In the genomic region with DNA sequence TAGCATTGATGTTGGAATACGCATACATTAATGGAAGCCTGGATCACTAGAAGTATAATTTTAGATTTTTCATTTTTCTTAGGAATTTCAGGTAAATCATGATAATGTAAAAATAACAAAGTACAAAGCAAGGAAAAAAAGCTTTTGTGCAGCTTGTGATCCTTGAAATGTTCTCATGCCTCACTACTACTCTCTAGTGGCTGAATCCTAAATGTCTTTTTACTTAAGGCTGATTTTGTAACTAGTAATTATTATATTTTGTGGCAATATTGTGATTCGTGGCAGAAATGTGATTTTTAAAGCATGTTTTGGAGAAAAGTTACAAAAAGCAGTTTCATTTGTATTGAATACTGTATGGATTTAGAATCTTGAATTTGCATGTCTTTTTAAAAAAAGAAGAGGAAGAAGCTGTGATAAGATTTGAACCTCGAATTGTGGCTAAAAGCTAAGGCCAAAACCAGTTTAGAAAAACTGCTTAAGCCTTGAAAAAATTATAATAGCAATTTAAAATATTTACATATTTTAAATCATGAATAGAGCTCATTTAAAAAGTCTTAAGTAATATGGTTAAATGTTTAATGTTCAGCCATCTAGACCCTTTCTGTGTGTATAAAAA, we compare ENCODE assay signal across 8 cellular contexts. TPM values are rescaled to one million over a fixed set of nuclear protein-coding genes. Genes with fewer than 3 reads are reported as not detected.
A peak's percentile ranks its signal among the peaks of the same experiment; 100 is the strongest.
DNase-seq lines count a peak whose midpoint lies in the region; ATAC-seq, FAIRE-seq and TF ChIP-seq lines count a peak whose summit lies in the region.

No MANE protein-coding gene starts in this region.

- peaks cover 5% of the 10 kb centered on the region for H3K4me1 ChIP-seq in left ventricle myocardium inferior
- no peaks in the 10 kb centered on the region; the same call in 1 of the 2 replicates for H3K4me1 ChIP-seq in Panc1 (ENCODE audit: control insufficient read depth, insufficient read depth, low read length)

- intact Hi-C loops in left ventricle myocardium inferior (cut with micrococcal nuclease): no loop called here
- intact Hi-C loops in Right ventricle myocardium inferior (cut with DNase I): no loop called here
- intact Hi-C loops in Panc1 (cut with micrococcal nuclease; ENCODE audit: unreplicated experiment): no loop called here
- intact Hi-C loops in activated CD4-positive, alpha-beta T cell treated with anti-CD3 and anti-CD28 coated beads, Interleukin-2, amount 10 ng/mL, durations not matched to agents 24 days and 14 days (cut with micrococcal nuclease): no loop called here

- FAIRE-seq in urothelium cell line (lab: Jason Lieb, UNC) (no peak), GM12892 (lab: Jason Lieb, UNC) (no peak)

- POLR2A ChIA-PET in Panc1 (lab: Charles Lee): no interaction called here

- no peaks in the 10 kb centered on the region for H3K9me3 Mint-ChIP-seq in activated CD4-positive, alpha-beta T cell treated with anti-CD3 and anti-CD28 coated beads, Interleukin-2, amount 10 ng/mL, durations not matched to agents 24 days and 14 days

- in situ Hi-C loops in Panc1 (cut with HindIII; ENCODE audit: low pct_unique_long_range_greater_than_20kb, low sequenced_read_pairs): no loop called here

- no peaks in the 10 kb centered on the region for H3K27me3 ChIP-seq in left ventricle myocardium inferior (ENCODE audit: low read depth)
- H3K27me3 ChIP-seq in Panc1 (ENCODE audit: control insufficient read depth, insufficient read depth, low read length): no peaks in the 10 kb centered on the region

- no peak for TF ChIP-seq POLR2A in GM12892 (IDR thresholded peaks at IDR 0.05; ENCODE audit: low read depth, low read length)

- TF ChIP-seq CTCF in left ventricle myocardium inferior (IDR thresholded peaks at IDR 0.05; ENCODE audit: borderline replicate concordance): peak; percentile 49
- TF ChIP-seq CTCF in Panc1 (IDR thresholded peaks at IDR 0.05): peak; percentile 70; the same call in 1 of the 2 replicates
- TF ChIP-seq CTCF in fibroblast of the aortic adventitia (IDR thresholded peaks at IDR 0.05; ENCODE audit: insufficient read depth, low read length): peak; percentile 68

- CTCF ChIA-PET in Panc1 (lab: Charles Lee): interaction anchor here (0.5 to 0.6 kb wide), 3 partner anchors 9 to 92 kb away, joined by 3 to 17 read pairs (median 4); no protein-coding TSS in a partner anchor

- peaks cover 13% of the 10 kb centered on the region for H3K4me1 Mint-ChIP-seq in activated CD4-positive, alpha-beta T cell treated with anti-CD3 and anti-CD28 coated beads, Interleukin-2, amount 10 ng/mL, durations not matched to agents 24 days and 14 days

- H3K27ac ChIP-seq in left ventricle myocardium inferior (replicated peaks) (no peak overlapping the region), Panc1 (ENCODE audit: low read length) (no peak overlapping the region)

- H3K36me3 Mint-ChIP-seq in activated CD4-positive, alpha-beta T cell treated with anti-CD3 and anti-CD28 coated beads, Interleukin-2, amount 10 ng/mL, durations not matched to agents 24 days and 14 days (ENCODE audit: low read depth): peaks cover 54% of the 10 kb centered on the region

- ATAC-seq in Right ventricle myocardium inferior (no peak), Panc1 (no peak), GM19328 (IDR thresholded peaks at IDR 0.05; ENCODE audit: unreplicated experiment) (no peak)

- no TSS peak for BruUV-seq in Panc1 (replicated peaks; lab: Mats Ljungman, UMichigan)

- H3K4me3 Mint-ChIP-seq in activated CD4-positive, alpha-beta T cell treated with anti-CD3 and anti-CD28 coated beads, Interleukin-2, amount 10 ng/mL, durations not matched to agents 24 days and 14 days: no peak overlapping the region

- H3K36me3 ChIP-seq in left ventricle myocardium inferior (peaks cover 68% of the 10 kb centered on the region), Panc1 (ENCODE audit: control insufficient read depth, insufficient read depth, low read length) (peaks cover 36% of the 10 kb centered on the region)

- H3K27me3 Mint-ChIP-seq in activated CD4-positive, alpha-beta T cell treated with anti-CD3 and anti-CD28 coated beads, Interleukin-2, amount 10 ng/mL, durations not matched to agents 24 days and 14 days: no peaks in the 10 kb centered on the region

- H3K9me3 ChIP-seq in left ventricle myocardium inferior (replicated peaks): no peaks in the 10 kb centered on the region
- no peaks in the 10 kb centered on the region for H3K9me3 ChIP-seq in Panc1 (ENCODE audit: control insufficient read depth, insufficient read depth, low read depth, low read length)

- H3K4me3 ChIP-seq in left ventricle myocardium inferior: no peak overlapping the region
- H3K4me3 ChIP-seq in Panc1 (ENCODE audit: low read depth in 2 of 2, low read length in 2 of 2): no peak overlapping the region
- no peak overlapping the region for H3K4me3 ChIP-seq in fibroblast of the aortic adventitia (ENCODE audit: low read depth, low read length)

- DNase-seq in left ventricle myocardium inferior (no peak), Right ventricle myocardium inferior (ENCODE audit: missing footprints) (no peak), Panc1 (ENCODE audit: low read depth, low spot score) (no peak), fibroblast of the aortic adventitia (ENCODE audit: low read depth) (peak; percentile 55), urothelium cell line (ENCODE audit: low spot score) (peak; percentile 2), GM12892 (ENCODE audit: insufficient read length) (no peak)
- no peak for DNase-seq in activated CD4-positive, alpha-beta T cell treated with anti-CD3 and anti-CD28 coated beads, Interleukin-2, amount 10 ng/mL, durations not matched to agents 24 days and 14 days

- no peak overlapping the region for H3K27ac Mint-ChIP-seq in activated CD4-positive, alpha-beta T cell treated with anti-CD3 and anti-CD28 coated beads, Interleukin-2, amount 10 ng/mL, durations not matched to agents 24 days and 14 days

RNA-seq across cellular contexts. Expression of a gene that starts 39.0 kb away (rescaled TPM):
- total RNA-seq in left ventricle myocardium inferior (43.7 TPM), Right ventricle myocardium inferior (41.9 TPM), Panc1 (2021; ENCODE audit: unreplicated experiment) (135 TPM), fibroblast of the aortic adventitia (ENCODE audit: low replicate concordance) (99.1 and 128 TPM in 2 replicates)
- 38.6 TPM for polyA plus RNA-seq in Panc1 (2012; ENCODE audit: insufficient read length)
- 98.4 TPM for polyA plus RNA-seq in GM12892 (2012; ENCODE audit: missing spikeins)
- total RNA-seq in activated CD4-positive, alpha-beta T cell treated with anti-CD3 and anti-CD28 coated beads, Interleukin-2, amount 10 ng/mL, durations not matched to agents 24 days and 14 days: 189 and 212 TPM in 2 replicates

Comparison
In these comparisons a context has a peak if more than half of its experiments do, and no peak if none do; other contexts are left out.
1. DNase-seq: peak in fibroblast of the aortic adventitia (single experiment) and urothelium cell line (single experiment); none in left ventricle myocardium inferior (single experiment), Right ventricle myocardium inferior (single experiment), Panc1 (single experiment), GM12892 (single experiment) and activated CD4-positive, alpha-beta T cell treated with anti-CD3 and anti-CD28 coated beads, Interleukin-2, amount 10 ng/mL, durations not matched to agents 24 days and 14 days (single experiment).
2. Peak in every context shown above with its lines, with median percentiles within 50 percentile points of each other: CTCF ChIP-seq.